1 cellular context compared by ENCODE assay signal in the genomic region with DNA sequence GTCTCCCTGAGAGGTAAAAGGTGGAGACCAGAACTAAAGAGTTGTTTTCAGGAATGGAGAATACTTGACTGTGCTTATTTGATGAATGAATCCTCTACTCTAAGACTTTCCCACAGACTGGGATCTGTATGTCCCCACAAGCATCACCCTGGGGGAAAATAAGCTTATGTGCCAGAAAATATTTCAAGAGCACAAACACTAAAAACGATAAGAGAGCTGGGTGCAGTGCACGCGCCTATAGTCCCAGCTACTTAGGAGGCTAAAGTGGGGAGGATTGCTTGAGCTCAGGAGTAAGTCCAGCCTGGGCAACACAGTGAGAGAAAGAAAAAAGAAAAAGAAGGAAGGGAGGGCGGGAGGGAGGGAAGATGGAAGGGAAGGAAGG.
TF ChIP-seq lines count a peak whose summit lies in the region.

No MANE protein-coding gene starts in this region.

TF ChIP-seq in GM23338, 12 proteins besides CTCF, POLR2A, EP300 and RAD21 (continued from another document):
- TF ChIP-seq, protein P1, sequence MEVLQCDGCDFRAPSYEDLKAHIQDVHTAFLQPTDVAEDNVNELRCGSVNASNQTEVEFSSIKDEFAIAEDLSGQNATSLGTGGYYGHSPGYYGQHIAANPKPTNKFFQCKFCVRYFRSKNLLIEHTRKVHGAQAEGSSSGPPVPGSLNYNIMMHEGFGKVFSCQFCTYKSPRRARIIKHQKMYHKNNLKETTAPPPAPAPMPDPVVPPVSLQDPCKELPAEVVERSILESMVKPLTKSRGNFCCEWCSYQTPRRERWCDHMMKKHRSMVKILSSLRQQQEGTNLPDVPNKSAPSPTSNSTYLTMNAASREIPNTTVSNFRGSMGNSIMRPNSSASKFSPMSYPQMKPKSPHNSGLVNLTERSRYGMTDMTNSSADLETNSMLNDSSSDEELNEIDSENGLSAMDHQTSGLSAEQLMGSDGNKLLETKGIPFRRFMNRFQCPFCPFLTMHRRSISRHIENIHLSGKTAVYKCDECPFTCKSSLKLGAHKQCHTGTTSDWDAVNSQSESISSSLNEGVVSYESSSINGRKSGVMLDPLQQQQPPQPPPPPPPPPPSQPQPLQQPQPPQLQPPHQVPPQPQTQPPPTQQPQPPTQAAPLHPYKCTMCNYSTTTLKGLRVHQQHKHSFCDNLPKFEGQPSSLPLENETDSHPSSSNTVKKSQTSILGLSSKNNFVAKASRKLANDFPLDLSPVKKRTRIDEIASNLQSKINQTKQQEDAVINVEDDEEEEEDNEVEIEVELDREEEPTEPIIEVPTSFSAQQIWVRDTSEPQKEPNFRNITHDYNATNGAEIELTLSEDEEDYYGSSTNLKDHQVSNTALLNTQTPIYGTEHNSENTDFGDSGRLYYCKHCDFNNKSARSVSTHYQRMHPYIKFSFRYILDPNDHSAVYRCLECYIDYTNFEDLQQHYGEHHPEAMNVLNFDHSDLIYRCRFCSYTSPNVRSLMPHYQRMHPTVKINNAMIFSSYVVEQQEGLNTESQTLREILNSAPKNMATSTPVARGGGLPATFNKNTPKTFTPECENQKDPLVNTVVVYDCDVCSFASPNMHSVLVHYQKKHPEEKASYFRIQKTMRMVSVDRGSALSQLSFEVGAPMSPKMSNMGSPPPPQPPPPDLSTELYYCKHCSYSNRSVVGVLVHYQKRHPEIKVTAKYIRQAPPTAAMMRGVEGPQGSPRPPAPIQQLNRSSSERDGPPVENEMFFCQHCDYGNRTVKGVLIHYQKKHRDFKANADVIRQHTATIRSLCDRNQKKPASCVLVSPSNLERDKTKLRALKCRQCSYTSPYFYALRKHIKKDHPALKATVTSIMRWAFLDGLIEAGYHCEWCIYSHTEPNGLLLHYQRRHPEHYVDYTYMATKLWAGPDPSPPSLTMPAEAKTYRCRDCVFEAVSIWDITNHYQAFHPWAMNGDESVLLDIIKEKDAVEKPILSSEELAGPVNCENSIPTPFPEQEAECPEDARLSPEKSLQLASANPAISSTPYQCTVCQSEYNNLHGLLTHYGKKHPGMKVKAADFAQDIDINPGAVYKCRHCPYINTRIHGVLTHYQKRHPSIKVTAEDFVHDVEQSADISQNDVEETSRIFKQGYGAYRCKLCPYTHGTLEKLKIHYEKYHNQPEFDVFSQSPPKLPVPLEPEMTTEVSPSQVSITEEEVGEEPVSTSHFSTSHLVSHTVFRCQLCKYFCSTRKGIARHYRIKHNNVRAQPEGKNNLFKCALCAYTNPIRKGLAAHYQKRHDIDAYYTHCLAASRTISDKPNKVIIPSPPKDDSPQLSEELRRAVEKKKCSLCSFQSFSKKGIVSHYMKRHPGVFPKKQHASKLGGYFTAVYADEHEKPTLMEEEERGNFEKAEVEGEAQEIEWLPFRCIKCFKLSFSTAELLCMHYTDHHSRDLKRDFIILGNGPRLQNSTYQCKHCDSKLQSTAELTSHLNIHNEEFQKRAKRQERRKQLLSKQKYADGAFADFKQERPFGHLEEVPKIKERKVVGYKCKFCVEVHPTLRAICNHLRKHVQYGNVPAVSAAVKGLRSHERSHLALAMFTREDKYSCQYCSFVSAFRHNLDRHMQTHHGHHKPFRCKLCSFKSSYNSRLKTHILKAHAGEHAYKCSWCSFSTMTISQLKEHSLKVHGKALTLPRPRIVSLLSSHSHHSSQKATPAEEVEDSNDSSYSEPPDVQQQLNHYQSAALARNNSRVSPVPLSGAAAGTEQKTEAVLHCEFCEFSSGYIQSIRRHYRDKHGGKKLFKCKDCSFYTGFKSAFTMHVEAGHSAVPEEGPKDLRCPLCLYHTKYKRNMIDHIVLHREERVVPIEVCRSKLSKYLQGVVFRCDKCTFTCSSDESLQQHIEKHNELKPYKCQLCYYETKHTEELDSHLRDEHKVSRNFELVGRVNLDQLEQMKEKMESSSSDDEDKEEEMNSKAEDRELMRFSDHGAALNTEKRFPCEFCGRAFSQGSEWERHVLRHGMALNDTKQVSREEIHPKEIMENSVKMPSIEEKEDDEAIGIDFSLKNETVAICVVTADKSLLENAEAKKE (CRISPR knock-in tag; IDR thresholded peaks at IDR 0.05), result no peak
- TF ChIP-seq EZH2phosphoT487 (IDR thresholded peaks at IDR 0.05; ENCODE audit: unreplicated experiment), result no peak
